ENCODE assay signal across 11 cellular contexts in genomic region chr12:120093592-120094355, GRCh38. TPM values are rescaled to one million over a fixed set of nuclear protein-coding genes. Genes with fewer than 3 reads are reported as not detected.
DNase-seq lines count a peak whose midpoint lies in the region; ATAC-seq, FAIRE-seq and TF ChIP-seq lines count a peak whose summit lies in the region.
"Had no signal": no experiment of that assay in that cellular context is flagged by ENCODE, and none has a peak within 500 bp of the region (broad histone marks: within the 10 kb centered on the region; RNA-seq: fewer than 3 reads in every experiment).

No MANE protein-coding gene starts in this region.

- no peak for TF ChIP-seq CTCF in CD8-positive, alpha-beta T cell (IDR thresholded peaks at IDR 0.05)
- TF ChIP-seq CTCF in HepG2 (CRISPR knock-in tag; IDR thresholded peaks at IDR 0.05): no peak
- no peak for TF ChIP-seq CTCF in osteocyte (IDR thresholded peaks at IDR 0.05)

- TF ChIP-seq EP300 in HepG2 (IDR thresholded peaks at IDR 0.05; ENCODE audit: low read depth in 2 of 2, low read length in 2 of 2) (no peak), HepG2 (CRISPR knock-in tag; IDR thresholded peaks at IDR 0.05; ENCODE audit: borderline replicate concordance) (no peak)

- BruUV-seq in HepG2 (replicated peaks; lab: Mats Ljungman, UMichigan): no TSS peak

- H3K27ac ChIP-seq in CD8-positive, alpha-beta T cell (ENCODE audit: low read depth, low read length): no peak overlapping the region
- peak overlapping the region; percentile 11 for H3K27ac ChIP-seq in HUES6 (ENCODE audit: low read depth, low read length)
- peak overlapping the region; percentile 10 for H3K27ac ChIP-seq in HepG2 (ENCODE audit: extremely low read length, insufficient read depth, low read length)

- no peak for TF ChIP-seq POLR2A in HepG2 (IDR thresholded peaks at IDR 0.05; ENCODE audit: insufficient read depth in 1 of 2, low read depth in 2 of 2, low read length in 2 of 2)

- peaks cover 2% of the 10 kb centered on the region for H3K4me1 Mint-ChIP-seq in CD8-positive, alpha-beta T cell (ENCODE audit: low read depth)
- H3K4me1 Mint-ChIP-seq in activated CD8-positive, alpha-beta T cell treated with anti-CD3 and anti-CD28 coated beads, Interleukin-2, amount 10 ng/mL, durations not matched to agents 7 days and 5 days (ENCODE audit: low read depth): peaks cover 5% of the 10 kb centered on the region
- peaks cover 2% of the 10 kb centered on the region for H3K4me1 Mint-ChIP-seq in osteocyte (ENCODE audit: unreplicated experiment)

- CTCF ChIA-PET in CD8-positive, alpha-beta T cell (lab: Charles Lee): no interaction called here
- CTCF ChIA-PET in activated CD8-positive, alpha-beta T cell treated with anti-CD3 and anti-CD28 coated beads, Interleukin-2, amount 10 ng/mL, durations not matched to agents 7 days and 5 days (lab: Charles Lee): no interaction called here
- CTCF ChIA-PET in HepG2 (lab: Yijun Ruan, JAX; ENCODE audit: low intra/inter-chr PET ratio, low total read pairs): no interaction called here

- 77% methylated on average over 5 of the region's 17 CpGs for WGBS in HepG2 (ENCODE audit: low lambda C conversion rate)

- POLR2A ChIA-PET in CD8-positive, alpha-beta T cell (lab: Charles Lee): interaction anchor here (1.1 kb wide), 1 partner anchor 23 kb away, joined by 3 read pairs; the partner anchor contains the start of gene RAB35
- POLR2A ChIA-PET in activated CD8-positive, alpha-beta T cell treated with anti-CD3 and anti-CD28 coated beads, Interleukin-2, amount 10 ng/mL, durations not matched to agents 7 days and 5 days (lab: Charles Lee): no interaction called here
- POLR2A ChIA-PET in HepG2 (lab: Yijun Ruan, JAX): no interaction called here

- TF ChIP-seq RAD21 in HepG2 (CRISPR knock-in tag; IDR thresholded peaks at IDR 0.05): no peak

- H3K4me3 Mint-ChIP-seq in CD8-positive, alpha-beta T cell: no peak overlapping the region
- no peak overlapping the region for H3K4me3 Mint-ChIP-seq in activated CD8-positive, alpha-beta T cell treated with anti-CD3 and anti-CD28 coated beads, Interleukin-2, amount 10 ng/mL, durations not matched to agents 7 days and 5 days
- H3K4me3 Mint-ChIP-seq in osteocyte (ENCODE audit: unreplicated experiment): no peak overlapping the region
- H3K4me3 Mint-ChIP-seq: activated T-helper 1 cell treated with anti-CD3 and anti-CD28 coated beads, Interleukin-12 subunit alpha, Interleukin-12 subunit beta, Interleukin-2, Interleukin-4 antibody, amounts not matched to agents 30 ng/mL and 10 ng/mL and 1 ng/mL, durations not matched to agents 14 hours and 24 hours and 36 hours; T-helper 1 cell treated with Interleukin-12 subunit alpha and Interleukin-12 subunit beta and Interleukin-4 antibody, amounts not matched to agents 30 μg/mL and 1 μg/mL, for 36 hours had no signal

- no peaks in the 10 kb centered on the region for H3K9me3 Mint-ChIP-seq in CD8-positive, alpha-beta T cell
- no peaks in the 10 kb centered on the region for H3K9me3 Mint-ChIP-seq in activated CD8-positive, alpha-beta T cell treated with anti-CD3 and anti-CD28 coated beads, Interleukin-2, amount 10 ng/mL, durations not matched to agents 7 days and 5 days (ENCODE audit: insufficient read depth)
- H3K9me3 Mint-ChIP-seq in osteocyte (ENCODE audit: unreplicated experiment): no peaks in the 10 kb centered on the region
- H3K9me3 Mint-ChIP-seq: activated T-helper 1 cell treated with anti-CD3 and anti-CD28 coated beads, Interleukin-12 subunit alpha, Interleukin-12 subunit beta, Interleukin-2, Interleukin-4 antibody, amounts not matched to agents 30 ng/mL and 10 ng/mL and 1 ng/mL, durations not matched to agents 14 hours and 24 hours and 36 hours; T-helper 1 cell treated with Interleukin-12 subunit alpha and Interleukin-12 subunit beta and Interleukin-4 antibody, amounts not matched to agents 30 μg/mL and 1 μg/mL, for 36 hours had no signal

- ATAC-seq in CD8-positive, alpha-beta T cell: peak; percentile 30
- ATAC-seq in activated CD8-positive, alpha-beta T cell treated with anti-CD3 and anti-CD28 coated beads, Interleukin-2, amount 10 ng/mL, durations not matched to agents 7 days and 5 days: peak; percentile 22
- ATAC-seq in HepG2: peak; percentile 49
- no peak for ATAC-seq in HG03521 (IDR thresholded peaks at IDR 0.05; ENCODE audit: unreplicated experiment)

- no peak for FAIRE-seq in HepG2 (lab: Jason Lieb, UNC)

- H3K9ac ChIP-seq in HUES6 (ENCODE audit: low read length) (peak overlapping the region; percentile 20), HepG2 (ENCODE audit: insufficient read depth, low read depth, low read length) (no peak overlapping the region)

- no peak overlapping the region for H2AFZ ChIP-seq in HepG2 (ENCODE audit: low read length)

- peak overlapping the region; percentile 69 for H3K27ac Mint-ChIP-seq in CD8-positive, alpha-beta T cell
- H3K27ac Mint-ChIP-seq in activated CD8-positive, alpha-beta T cell treated with anti-CD3 and anti-CD28 coated beads, Interleukin-2, amount 10 ng/mL, durations not matched to agents 7 days and 5 days: no peak overlapping the region
- H3K27ac Mint-ChIP-seq in osteocyte (ENCODE audit: unreplicated experiment): no peak overlapping the region
- H3K27ac Mint-ChIP-seq: activated T-helper 1 cell treated with anti-CD3 and anti-CD28 coated beads, Interleukin-12 subunit alpha, Interleukin-12 subunit beta, Interleukin-2, Interleukin-4 antibody, amounts not matched to agents 30 ng/mL and 10 ng/mL and 1 ng/mL, durations not matched to agents 14 hours and 24 hours and 36 hours; T-helper 1 cell treated with Interleukin-12 subunit alpha and Interleukin-12 subunit beta and Interleukin-4 antibody, amounts not matched to agents 30 μg/mL and 1 μg/mL, for 36 hours had no signal

- H3K36me3 Mint-ChIP-seq in CD8-positive, alpha-beta T cell: peaks cover 70% of the 10 kb centered on the region
- peaks cover 40% of the 10 kb centered on the region for H3K36me3 Mint-ChIP-seq in activated CD8-positive, alpha-beta T cell treated with anti-CD3 and anti-CD28 coated beads, Interleukin-2, amount 10 ng/mL, durations not matched to agents 7 days and 5 days (ENCODE audit: low read depth)
- peaks cover 19% of the 10 kb centered on the region for H3K36me3 Mint-ChIP-seq in osteocyte (ENCODE audit: unreplicated experiment)

- no peak overlapping the region for H3K4me3 ChIP-seq in CD8-positive, alpha-beta T cell (ENCODE audit: low read depth, low read length)
- H3K4me3 ChIP-seq in HUES6 (ENCODE audit: low read depth, low read length) (peak overlapping the region; percentile 28; the same call in 1 of the 2 replicates), HepG2 (replicated peaks in 1 of 3; ENCODE audit: insufficient read depth in 1 of 3, low read depth in 2 of 3, low read length in 3 of 3) (no peak overlapping the region; a peak in 1 of 6 replicates)
- H3K4me3 ChIP-seq: HAP-1 had no signal

- no peaks in the 10 kb centered on the region for H3K79me2 ChIP-seq in HepG2 (ENCODE audit: insufficient read depth, low read length)

- no peak for DNase-seq in CD8-positive, alpha-beta T cell
- no peak for DNase-seq in activated CD8-positive, alpha-beta T cell treated with anti-CD3 and anti-CD28 coated beads, Interleukin-2, amount 10 ng/mL, durations not matched to agents 7 days and 5 days
- DNase-seq in HepG2 (ENCODE audit: low spot score): no peak
- no peak for DNase-seq in osteocyte (ENCODE audit: extremely low spot score, unreplicated experiment)
- DNase-seq in activated CD4-positive, alpha-beta T cell treated with anti-CD3 and anti-CD28 coated beads, Interleukin-2, amount 50 U/mL, for 4 hours: no peak
- DNase-seq in effector CD4-positive, alpha-beta T cell: no peak

- H3K27me3 ChIP-seq in CD8-positive, alpha-beta T cell (ENCODE audit: insufficient read depth, low read length): no peaks in the 10 kb centered on the region
- no peaks in the 10 kb centered on the region for H3K27me3 ChIP-seq in HUES6 (ENCODE audit: control insufficient read depth, insufficient read depth, low read length)
- H3K27me3 ChIP-seq in HepG2 (ENCODE audit: control insufficient read depth in 1 of 2, insufficient read depth in 2 of 2, low read length in 2 of 2): no peaks in the 10 kb centered on the region

- H4K20me1 ChIP-seq in HepG2 (ENCODE audit: insufficient read depth, low read length): no peaks in the 10 kb centered on the region; the same call in 1 of the 2 replicates

- in situ Hi-C loops in HepG2 (cut with HindIII; ENCODE audit: extremely low pct_ligation_motif_present, low pct_unique_long_range_greater_than_20kb): no loop called here

- no peaks in the 10 kb centered on the region for H3K4me1 ChIP-seq in CD8-positive, alpha-beta T cell (ENCODE audit: insufficient read depth, low read length)
- peaks cover 31% of the 10 kb centered on the region for H3K4me1 ChIP-seq in HUES6 (ENCODE audit: control insufficient read depth, insufficient read depth, low read length)
- H3K4me1 ChIP-seq in HepG2 (ENCODE audit: insufficient read depth, low read length): peaks cover 17% of the 10 kb centered on the region
- H3K4me1 ChIP-seq: HAP-1 had no signal

- no peaks in the 10 kb centered on the region for H3K9me3 ChIP-seq in CD8-positive, alpha-beta T cell (ENCODE audit: low read length)
- H3K9me3 ChIP-seq in HUES6 (ENCODE audit: control insufficient read depth, insufficient read depth, low read depth, low read length) (no peaks in the 10 kb centered on the region), HepG2 (ENCODE audit: low read length) (no peaks in the 10 kb centered on the region)
- H3K9me3 ChIP-seq: HAP-1 had no signal

- intact Hi-C loops in CD8-positive, alpha-beta T cell (cut with DNase I, micrococcal nuclease): no loop called here
- intact Hi-C loops in HepG2 (cut with micrococcal nuclease; ENCODE audit: unreplicated experiment): no loop called here

- H3K27me3 Mint-ChIP-seq in CD8-positive, alpha-beta T cell (ENCODE audit: low read depth): no peaks in the 10 kb centered on the region
- H3K27me3 Mint-ChIP-seq in activated CD8-positive, alpha-beta T cell treated with anti-CD3 and anti-CD28 coated beads, Interleukin-2, amount 10 ng/mL, durations not matched to agents 7 days and 5 days (ENCODE audit: low read depth): no peaks in the 10 kb centered on the region
- no peaks in the 10 kb centered on the region for H3K27me3 Mint-ChIP-seq in osteocyte (ENCODE audit: unreplicated experiment)

- H3K4me2 ChIP-seq in HepG2 (ENCODE audit: low read depth, low read length): peak overlapping the region; percentile 4

- peaks cover 24% of the 10 kb centered on the region for H3K36me3 ChIP-seq in CD8-positive, alpha-beta T cell (ENCODE audit: insufficient read depth, low read length)
- H3K36me3 ChIP-seq in HUES6 (ENCODE audit: control insufficient read depth, insufficient read depth, low read length) (peaks cover 31% of the 10 kb centered on the region), HepG2 (replicated peaks in 1 of 2; ENCODE audit: control insufficient read depth in 1 of 2, insufficient read depth in 2 of 2, low read length in 2 of 2) (peaks cover 8 to 23% of the 10 kb centered on the region in 2 experiments; a peak in 3 of 5 replicates)

RNA-seq across cellular contexts. Expression of gene RAB35, which starts 22.8 kb away (rescaled TPM):
- 10 to 100 TPM; 61.6 to 63.7 TPM for total RNA-seq in CD8-positive, alpha-beta T cell
- total RNA-seq in activated CD8-positive, alpha-beta T cell treated with anti-CD3 and anti-CD28 coated beads, Interleukin-2, amount 10 ng/mL, durations not matched to agents 7 days and 5 days: 10 to 100 TPM; 61.0 to 64.6 TPM
- total RNA-seq in HepG2 (2016; rRNA removed; fragmentation: Illumina TruSeq; extraction: Trizol) (25.9 and 29.1 TPM in 2 replicates), osteocyte (47.1 and 55.7 TPM in 2 replicates)
- 3.9 and 4.0 TPM in 2 replicates for total RNA-seq in HepG2 (2016; cell fraction: cytosol; rRNA removed; fragmentation: Illumina TruSeq; extraction: Trizol; ENCODE audit: low read depth)
- total RNA-seq in HepG2 (2016; cell fraction: insoluble cytoplasmic fraction; rRNA removed; fragmentation: Illumina TruSeq; extraction: Trizol): 24.8 and 29.3 TPM in 2 replicates
- total RNA-seq in HepG2 (2016; cell fraction: membrane; rRNA removed; fragmentation: Illumina TruSeq; extraction: Trizol): 13.9 and 14.1 TPM in 2 replicates
- 11.8 and 14.0 TPM in 2 replicates for total RNA-seq in HepG2 (2016; cell fraction: nucleus; rRNA removed; fragmentation: Illumina TruSeq; extraction: Trizol)
- polyA plus RNA-seq in HepG2 (2011; rRNA removed): 25.2 and 32.2 TPM in 2 replicates
- polyA plus RNA-seq in HepG2 (2011; cell fraction: cytosol; rRNA removed): 23.4 and 25.8 TPM in 2 replicates
- polyA plus RNA-seq in HepG2 (2011; cell fraction: nucleus; rRNA removed): 23.2 and 27.6 TPM in 2 replicates
- 24.8 and 25.8 TPM in 2 replicates for polyA plus RNA-seq in HepG2 (2012)
- 4.8 and 4.9 TPM in 2 replicates for polyA plus RNA-seq in HepG2 (2016; cell fraction: cytosol; fragmentation: Illumina TruSeq; extraction: Trizol; ENCODE audit: low read depth)
- 33.1 and 35.6 TPM in 2 replicates for polyA plus RNA-seq in HepG2 (2016; cell fraction: insoluble cytoplasmic fraction; fragmentation: Illumina TruSeq; extraction: Trizol; ENCODE audit: low read depth)
- 10.1 and 11.5 TPM in 2 replicates for polyA plus RNA-seq in HepG2 (2016; cell fraction: membrane; fragmentation: Illumina TruSeq; extraction: Trizol; ENCODE audit: low read depth)
- 32.5 and 34.1 TPM in 2 replicates for polyA plus RNA-seq in HepG2 (2016; cell fraction: nucleus; fragmentation: Illumina TruSeq; extraction: Trizol; ENCODE audit: insufficient read depth, low read depth)
- 49.8 and 64.9 TPM in 2 replicates for polyA minus RNA-seq in HepG2 (2011; rRNA and poly(A)+ RNA removed; ENCODE audit: low replicate concordance)
- 17.8 and 21.5 TPM in 2 replicates for polyA minus RNA-seq in HepG2 (2011; cell fraction: cytosol; rRNA and poly(A)+ RNA removed)
- 8.6 and 10.9 TPM in 2 replicates for polyA minus RNA-seq in HepG2 (2011; cell fraction: nucleus; rRNA and poly(A)+ RNA removed)
